In genomic region chr4:54099959-54100606, GRCh38 we compare ENCODE assay signal across 8 cellular contexts. TPM values are rescaled to one million over a fixed set of nuclear protein-coding genes. Genes with fewer than 3 reads are reported as not detected.
DNase-seq lines count a peak whose midpoint lies in the region; ATAC-seq and TF ChIP-seq lines count a peak whose summit lies in the region.

TSS of gene GSX2 (plus strand) at chr4:54100163. CDS start at chr4:54100345, 182 bp downstream.

- BruUV-seq in Panc1 (replicated peaks; lab: Mats Ljungman, UMichigan), result no TSS peak

- H2AFZ ChIP-seq in parathyroid adenoma, result no peak within 1 kb of the TSS

- H3K4me2 ChIP-seq in DOHH2 (ENCODE audit: low read length) (peak within 1 kb of the TSS; percentile 80), parathyroid adenoma (ENCODE audit: low read length) (peak within 1 kb of the TSS; percentile 42)

- ATAC-seq in Panc1 (no peak), foreskin keratinocyte (no peak)

- in situ Hi-C loops in Panc1 (cut with HindIII; ENCODE audit: low pct_unique_long_range_greater_than_20kb, low sequenced_read_pairs), result no loop called here

- H3K4me3 ChIP-seq in DOHH2 (ENCODE audit: low read length) (peak within 1 kb of the TSS; percentile 69), Panc1 (ENCODE audit: low read depth in 2 of 2, low read length in 2 of 2) (peak within 1 kb of the TSS; percentile 24 to 47), parathyroid adenoma (ENCODE audit: low read depth, low read length) (peak within 1 kb of the TSS; percentile 16)

- no peaks in the 10 kb centered on the region for H3K9me2 ChIP-seq in DOHH2 (replicated peaks; ENCODE audit: control insufficient read depth, low read length)

- H3K9ac ChIP-seq in parathyroid adenoma, result no peak within 1 kb of the TSS

- H3K36me3 ChIP-seq in DOHH2 (ENCODE audit: control insufficient read depth, low read length) (no peaks in the 10 kb centered on the region), Panc1 (ENCODE audit: control insufficient read depth, insufficient read depth, low read length) (no peaks in the 10 kb centered on the region), parathyroid adenoma (ENCODE audit: control insufficient read depth, insufficient read depth, low read length) (no peaks in the 10 kb centered on the region)

- POLR2A ChIA-PET in Panc1 (lab: Charles Lee), result no interaction called here

- intact Hi-C loops in Panc1 (cut with micrococcal nuclease; ENCODE audit: unreplicated experiment), result no loop called here

- DNase-seq in Panc1 (ENCODE audit: low read depth, low spot score), result no peak
- DNase-seq in fibroblast of gingiva (ENCODE audit: low read depth), result peak; percentile 34
- DNase-seq in inferior parietal cortex (ENCODE audit: extremely low spot score), result no peak
- no peak for DNase-seq in foreskin keratinocyte
- no peak for DNase-seq in Kasumi-1 (lab: John Stamatoyannopoulos, UW)
- no peak for DNase-seq in ureter (ENCODE audit: low spot score)

- no peaks in the 10 kb centered on the region; the same call in 1 of the 2 replicates for H3F3A ChIP-seq in DOHH2 (ENCODE audit: control insufficient read depth, insufficient read depth)

- H3K27me3 ChIP-seq in DOHH2 (ENCODE audit: control insufficient read depth, low read length), result peaks cover 98% of the 10 kb centered on the region
- H3K27me3 ChIP-seq in Panc1 (ENCODE audit: control insufficient read depth, insufficient read depth, low read length), result peaks cover 4% of the 10 kb centered on the region; the same call in 1 of the 2 replicates
- peaks cover 16% of the 10 kb centered on the region for H3K27me3 ChIP-seq in parathyroid adenoma (ENCODE audit: control insufficient read depth, insufficient read depth, low read length)
- H3K27me3 ChIP-seq in foreskin keratinocyte, result peaks cover 100% of the 10 kb centered on the region

- H3K27ac ChIP-seq in DOHH2 (ENCODE audit: low read depth, low read length) (no peak within 1 kb of the TSS), Panc1 (ENCODE audit: low read length) (no peak within 1 kb of the TSS), parathyroid adenoma (no peak within 1 kb of the TSS), foreskin keratinocyte (no peak within 1 kb of the TSS)

- CTCF ChIA-PET in Panc1 (lab: Charles Lee), result no interaction called here

- no peaks in the 10 kb centered on the region for H3K79me2 ChIP-seq in DOHH2 (ENCODE audit: control insufficient read depth, low read length)
- no peaks in the 10 kb centered on the region for H3K79me2 ChIP-seq in parathyroid adenoma

- no peak for TF ChIP-seq CTCF in DOHH2 (IDR thresholded peaks at IDR 0.05; ENCODE audit: low read depth, low read length, poor library complexity, severe bottlenecking)
- no peak for TF ChIP-seq CTCF in Panc1 (IDR thresholded peaks at IDR 0.05)
- no peak for TF ChIP-seq CTCF in parathyroid adenoma (IDR thresholded peaks at IDR 0.05)
- no peak for TF ChIP-seq CTCF in foreskin keratinocyte (conservative IDR thresholded peaks at IDR 0.05)

- H3K9me3 ChIP-seq in DOHH2 (ENCODE audit: control insufficient read depth, insufficient read depth, low read length), result no peaks in the 10 kb centered on the region
- H3K9me3 ChIP-seq in Panc1 (ENCODE audit: control insufficient read depth, insufficient read depth, low read depth, low read length), result no peaks in the 10 kb centered on the region
- no peaks in the 10 kb centered on the region for H3K9me3 ChIP-seq in parathyroid adenoma (ENCODE audit: control insufficient read depth, low read length)

- no peaks in the 10 kb centered on the region for H4K20me1 ChIP-seq in DOHH2 (ENCODE audit: control insufficient read depth, insufficient read depth, low read depth, low read length)

- H3K4me1 ChIP-seq in DOHH2 (ENCODE audit: control insufficient read depth, low read length) (peaks cover 52% of the 10 kb centered on the region), Panc1 (ENCODE audit: control insufficient read depth, insufficient read depth, low read length) (no peaks in the 10 kb centered on the region), parathyroid adenoma (no peaks in the 10 kb centered on the region), foreskin keratinocyte (no peaks in the 10 kb centered on the region)

RNA-seq across cellular contexts. Expression of gene GSX2, which starts in this region (rescaled TPM):
- total RNA-seq in Panc1 (2021; ENCODE audit: unreplicated experiment) (not detected), foreskin keratinocyte (not detected in 2 replicates), ureter (not detected)
- not detected for polyA plus RNA-seq in Panc1 (2012; ENCODE audit: insufficient read length)
- polyA plus RNA-seq in foreskin keratinocyte, result not detected in 2 replicates

Comparison
In these comparisons a context has a peak if more than half of its experiments do, and no peak if none do; other contexts are left out.
1. H3K4me3 ChIP-seq: peak in every context shown above with its lines; median percentile 69 in DOHH2; 36 in Panc1; 16 in parathyroid adenoma.